24 cellular contexts compared by ENCODE assay signal in genomic region chr11:45511566-45511965, GRCh38.
DNase-seq lines count a peak whose midpoint lies in the region; ATAC-seq, FAIRE-seq and TF ChIP-seq lines count a peak whose summit lies in the region.
"Had no signal": no experiment of that assay in that cellular context is flagged by ENCODE, and none has a peak within 500 bp of the region (broad histone marks: within the 10 kb centered on the region; RNA-seq: fewer than 3 reads in every experiment).

No MANE protein-coding gene starts in this region.

- no peak overlapping the region for H3K4ac ChIP-seq in H1 (replicated peaks; ENCODE audit: insufficient read length, low read depth, low read length)

- ATAC-seq in GM21360 (IDR thresholded peaks at IDR 0.05; ENCODE audit: unreplicated experiment) (no peak), lower lobe of right lung (no peak)
- ATAC-seq: CD8-positive, alpha-beta T cell; K562 had no signal

- no peak overlapping the region for H3K9ac ChIP-seq in H1 (replicated peaks in 1 of 4; ENCODE audit: extremely low read depth in 1 of 4, low read depth in 3 of 4, low read length in 3 of 4)
- H3K9ac ChIP-seq: GM23248 had no signal

- DNase-seq in D341Med (ENCODE audit: low spot score) (peak; percentile 50), DMS 273 (lab: John Stamatoyannopoulos, UW; ENCODE audit: unreplicated experiment) (peak; percentile 82), NCI-H2227 treated with DMSO at 0.1 percent for 48 hours (lab: John Stamatoyannopoulos, UW) (peak; percentile 52), H1 (ENCODE audit: low read depth in 1 of 2, low spot score in 2 of 2) (no peak), KBM-7 (no peak), lower lobe of right lung (no peak)
- no peak for DNase-seq in activated CD4-positive, alpha-beta T cell treated with anti-CD3 and anti-CD28 coated beads, Interleukin-2, amount 50 U/mL, for 1 hour
- DNase-seq: Caco-2; CD8-positive, alpha-beta T cell; GM23248; HFFc6; NCI-H187; NCI-H2081 treated with DMSO at 0.1 percent for 48 hours; NCI-H226; NCI-H510A; Right ventricle myocardium superior; RPMI8226 had no signal

- no peaks in the 10 kb centered on the region for H3K36me3 ChIP-seq in H1 (ENCODE audit: control insufficient read depth in 2 of 4, insufficient read depth in 4 of 4, low read length in 3 of 4)
- H3K36me3 ChIP-seq in lower lobe of right lung: no peaks in the 10 kb centered on the region
- H3K36me3 ChIP-seq: HAP-1, SJSA1 had no signal

- CTCF ChIA-PET in H1 (lab: Charles Lee; ENCODE audit: partially characterized antibody): interaction anchor here (0.5 to 1.2 kb wide), 5 partner anchors 12 to 395 kb away, joined by 3 to 4 read pairs (median 3); no protein-coding TSS in a partner anchor

- intact Hi-C loops in lower lobe of right lung (cut with DNase I): no loop called here

- TF ChIP-seq RAD21 in H1 (IDR thresholded peaks at IDR 0.05 in 1 of 2, conservative IDR thresholded peaks at IDR 0.05 in 1 of 2; ENCODE audit: low read depth in 2 of 2, low read length in 2 of 2): no peak

- no peak overlapping the region for H2BK5ac ChIP-seq in H1 (ENCODE audit: low read depth, low read length)

- H3K4me2 ChIP-seq in H1 (ENCODE audit: insufficient read depth in 1 of 2, low read depth in 2 of 2, low read length in 2 of 2): no peak overlapping the region

- no peak for TF ChIP-seq POLR2A in H1 (IDR thresholded peaks at IDR 0.05; ENCODE audit: control extremely low read depth in 1 of 2, low read depth in 2 of 2, low read length in 2 of 2)

- H3K9me3 ChIP-seq in H1 (ENCODE audit: insufficient read depth in 2 of 2, low read depth in 1 of 2, low read length in 1 of 2) (no peaks in the 10 kb centered on the region), lower lobe of right lung (no peaks in the 10 kb centered on the region)
- H3K9me3 ChIP-seq: HAP-1, SJSA1 had no signal

- no peak overlapping the region for H3K18ac ChIP-seq in H1 (ENCODE audit: extremely low read depth, low read length)

- H3K4me3 ChIP-seq in H1 (ENCODE audit: extremely low read depth in 1 of 4, insufficient read depth in 2 of 4, low read depth in 3 of 4, low read length in 4 of 4): no peak overlapping the region
- no peak overlapping the region for H3K4me3 ChIP-seq in lower lobe of right lung
- H3K4me3 ChIP-seq: GM23248, HAP-1, K562, SJSA1 had no signal

- no peaks in the 10 kb centered on the region for H3K79me1 ChIP-seq in H1 (ENCODE audit: low read depth, low read length)

- H3K56ac ChIP-seq in H1 (replicated peaks; ENCODE audit: insufficient read length, low read depth, low read length): no peak overlapping the region

- no peak overlapping the region for H2AFZ ChIP-seq in H1 (ENCODE audit: low read length)
- H2AFZ ChIP-seq: GM23248 had no signal

- POLR2A ChIA-PET in H1 (lab: Charles Lee; ENCODE audit: partially characterized antibody): no interaction called here

- H2BK12ac ChIP-seq in H1 (ENCODE audit: low read depth, low read length): no peak overlapping the region

- H2AK5ac ChIP-seq in H1 (ENCODE audit: low read depth, low read length): no peak overlapping the region

- H4K5ac ChIP-seq in H1 (ENCODE audit: insufficient read length, low read depth, low read length): no peak overlapping the region

- no peaks in the 10 kb centered on the region; a peak in 1 of 7 replicates for H3K27me3 ChIP-seq in H1 (replicated peaks in 1 of 4; ENCODE audit: control insufficient read depth in 3 of 4, extremely low read depth in 1 of 4, insufficient read depth in 3 of 4, low read length in 3 of 4)
- H3K27me3 ChIP-seq in lower lobe of right lung (ENCODE audit: low read depth): no peaks in the 10 kb centered on the region

- no peak overlapping the region for H4K91ac ChIP-seq in H1 (replicated peaks; ENCODE audit: insufficient read length, low read length)

- H3K14ac ChIP-seq in H1 (ENCODE audit: insufficient read length): no peak overlapping the region

- H2BK20ac ChIP-seq in H1 (ENCODE audit: low read length): no peak overlapping the region

- no peaks in the 10 kb centered on the region for H3K79me2 ChIP-seq in H1 (ENCODE audit: control insufficient read depth in 1 of 2, insufficient read depth in 2 of 2, low read length in 2 of 2)

- no peaks in the 10 kb centered on the region for H4K20me1 ChIP-seq in H1 (replicated peaks in 1 of 2; ENCODE audit: control insufficient read depth in 1 of 2, insufficient read depth in 2 of 2, low read length in 2 of 2)

- H3K23ac ChIP-seq in H1 (ENCODE audit: insufficient read length): no peak overlapping the region

- WGBS in H1 (ENCODE audit: extremely low coverage in 1 of 2, insufficient coverage in 1 of 2, insufficient read length in 1 of 2, insufficient replicate concordance in 2 of 2, low coverage in 1 of 2, low lambda C conversion rate in 2 of 2, missing lambda C conversion rate in 1 of 2), 2 experiments: 79% methylated on average over 9 of the region's 9 CpGs; no CpG with 5 or more reads in 1 of the 2 experiments

- no peaks in the 10 kb centered on the region for H3K23me2 ChIP-seq in H1 (ENCODE audit: low read depth, low read length)

- FAIRE-seq in H1 (lab: Jason Lieb, UNC): no peak
- FAIRE-seq: GM19239, HTR-8/SVneo, K562 had no signal

- no peak overlapping the region for H2BK15ac ChIP-seq in H1 (ENCODE audit: low read length)

- H4K8ac ChIP-seq in H1 (ENCODE audit: extremely low read depth, insufficient read depth, low read length): peak overlapping the region; percentile 20; the same call in 1 of the 2 replicates

- no peak overlapping the region for H2BK120ac ChIP-seq in H1 (replicated peaks; ENCODE audit: low read depth, low read length)

- no peak for TF ChIP-seq CTCF in H1 (IDR thresholded peaks at IDR 0.05; ENCODE audit: control extremely low read depth in 1 of 3, insufficient read depth in 1 of 3, low read depth in 1 of 3, low read length in 3 of 3)
- no peak for TF ChIP-seq CTCF in lower lobe of right lung (IDR thresholded peaks at IDR 0.05)

- in situ Hi-C loops in KBM-7 (cut with MboI; ENCODE audit: low pct_unique_long_range_greater_than_20kb, low sequenced_read_pairs): no loop called here

- H3K4me1 ChIP-seq in H1 (replicated peaks in 1 of 4; ENCODE audit: control insufficient read depth in 3 of 4, insufficient read depth in 4 of 4, low read length in 3 of 4) (peaks cover 0 to 3% (median 0%) of the 10 kb centered on the region in 4 experiments; a peak in 1 of 7 replicates), lower lobe of right lung (no peaks in the 10 kb centered on the region)
- H3K4me1 ChIP-seq: Caco-2, HAP-1, SJSA1 had no signal

- no peak overlapping the region for H3K27ac ChIP-seq in H1 (ENCODE audit: low read depth, low read length)
- H3K27ac ChIP-seq in lower lobe of right lung: no peak overlapping the region
- H3K27ac ChIP-seq: C4-2B, GM23248, SJSA1 had no signal

- TF ChIP-seq EP300 in H1 (IDR thresholded peaks at IDR 0.05; ENCODE audit: borderline replicate concordance in 1 of 2, low read depth in 2 of 2, low read length in 2 of 2): no peak

TF ChIP-seq in H1, 55 proteins besides CTCF, POLR2A, EP300 and RAD21 (continues in another document):
- TF ChIP-seq POLR2AphosphoS5 (IDR thresholded peaks at IDR 0.05; ENCODE audit: low read depth, low read length): no peak
- no peak for TF ChIP-seq SRF (IDR thresholded peaks at IDR 0.05; ENCODE audit: low read depth, low read length)
- TF ChIP-seq NRF1 (IDR thresholded peaks at IDR 0.05; ENCODE audit: low read depth, low read length): no peak
- no peak for TF ChIP-seq SP4 (IDR thresholded peaks at IDR 0.05; ENCODE audit: low read length)
- no peak for TF ChIP-seq CHD2 (IDR thresholded peaks at IDR 0.05; ENCODE audit: low read length)
- TF ChIP-seq NANOG (IDR thresholded peaks at IDR 0.05; ENCODE audit: insufficient read depth, low read depth, low read length, poor library complexity, severe bottlenecking): no peak
- TF ChIP-seq ATF2 (IDR thresholded peaks at IDR 0.05; ENCODE audit: low read length): no peak
- no peak for TF ChIP-seq KDM5A (IDR thresholded peaks at IDR 0.05; ENCODE audit: low read length)
- TF ChIP-seq FOSL1 (IDR thresholded peaks at IDR 0.05; ENCODE audit: insufficient read depth, low read depth, low read length): no peak
- TF ChIP-seq GABPA (IDR thresholded peaks at IDR 0.05; ENCODE audit: borderline replicate concordance, insufficient read depth, low read length): no peak
- no peak for TF ChIP-seq RBBP5 (IDR thresholded peaks at IDR 0.05; ENCODE audit: borderline replicate concordance, low read depth, low read length)
- TF ChIP-seq, protein P1, sequence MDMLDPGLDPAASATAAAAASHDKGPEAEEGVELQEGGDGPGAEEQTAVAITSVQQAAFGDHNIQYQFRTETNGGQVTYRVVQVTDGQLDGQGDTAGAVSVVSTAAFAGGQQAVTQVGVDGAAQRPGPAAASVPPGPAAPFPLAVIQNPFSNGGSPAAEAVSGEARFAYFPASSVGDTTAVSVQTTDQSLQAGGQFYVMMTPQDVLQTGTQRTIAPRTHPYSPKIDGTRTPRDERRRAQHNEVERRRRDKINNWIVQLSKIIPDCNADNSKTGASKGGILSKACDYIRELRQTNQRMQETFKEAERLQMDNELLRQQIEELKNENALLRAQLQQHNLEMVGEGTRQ (IDR thresholded peaks at IDR 0.05; ENCODE audit: low read length): no peak

Comparison
In these comparisons a context has a peak if more than half of its experiments do, and no peak if none do; other contexts are left out.
1. DNase-seq: peak in D341Med (single experiment), DMS 273 (single experiment) and NCI-H2227 treated with DMSO at 0.1 percent for 48 hours (single experiment); none in H1 (0 of 2), KBM-7 (single experiment), lower lobe of right lung (single experiment) and activated CD4-positive, alpha-beta T cell treated with anti-CD3 and anti-CD28 coated beads, Interleukin-2, amount 50 U/mL, for 1 hour (single experiment).